Comparison of ENCODE assay signal across 8 cellular contexts in the genomic region with DNA sequence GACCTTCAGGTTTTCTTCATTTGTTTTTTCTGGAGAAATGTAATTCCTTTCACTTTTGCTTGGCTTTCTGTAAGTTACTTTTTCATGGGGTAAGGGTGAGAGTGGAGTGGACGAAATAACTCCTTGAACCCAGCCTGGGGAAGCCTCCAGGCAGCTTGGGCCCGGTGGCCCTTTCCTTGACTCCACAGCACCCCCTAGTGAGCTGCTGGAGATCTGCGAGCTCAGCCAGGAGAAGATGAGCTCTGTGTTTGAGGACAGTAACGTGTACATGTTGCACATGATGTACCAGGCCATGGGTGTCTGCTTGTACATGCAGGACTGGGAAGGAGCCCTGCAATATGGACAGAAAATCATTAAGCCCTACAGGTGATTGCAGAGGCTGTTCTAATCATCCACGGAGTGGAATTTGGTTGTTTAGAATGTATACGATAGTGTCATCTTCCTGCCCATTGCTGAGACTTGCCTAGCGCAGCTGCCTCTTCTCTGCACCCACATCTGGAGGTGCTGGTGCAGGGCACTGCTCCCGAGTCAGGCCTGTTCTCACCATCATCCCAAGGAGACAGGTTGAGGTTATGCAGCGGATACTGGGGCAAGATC. TPM values are rescaled to one million over a fixed set of nuclear protein-coding genes. Genes with fewer than 3 reads are reported as not detected.
A peak's percentile ranks its signal among the peaks of the same experiment; 100 is the strongest.
DNase-seq lines count a peak whose midpoint lies in the region; ATAC-seq and TF ChIP-seq lines count a peak whose summit lies in the region.

No MANE protein-coding gene starts in this region.

- peak; percentile 40 for ATAC-seq in HG03175 (IDR thresholded peaks at IDR 0.05; ENCODE audit: unreplicated experiment)

- no peaks in the 10 kb centered on the region for H3K36me3 ChIP-seq in cardiac muscle cell

- H3K9me3 ChIP-seq in cardiac muscle cell (ENCODE audit: low read depth), result no peaks in the 10 kb centered on the region

- TF ChIP-seq CTCF in cardiac muscle cell (IDR thresholded peaks at IDR 0.05; ENCODE audit: low read depth, low read length) (peak; percentile 88), lower leg skin (IDR thresholded peaks at IDR 0.05) (no peak)

- H3K27ac ChIP-seq in cardiac muscle cell, result no peak overlapping the region

- peaks cover 11% of the 10 kb centered on the region for H3K36me3 Mint-ChIP-seq in activated naive CD8-positive, alpha-beta T cell treated with anti-CD3 and anti-CD28 coated beads for 36 hours

- H3K4me3 Mint-ChIP-seq in activated naive CD8-positive, alpha-beta T cell treated with anti-CD3 and anti-CD28 coated beads for 36 hours, result no peak overlapping the region

- peak; percentile 53 to 56 for DNase-seq in cardiac muscle cell (ENCODE audit: low read depth in 1 of 2, low spot score in 1 of 2)
- DNase-seq in cardiac septum (ENCODE audit: low spot score), result no peak
- peak; percentile 8 for DNase-seq in SHP77 treated with DMSO at 0.1 percent for 48 hours (lab: John Stamatoyannopoulos, UW)
- peak; percentile 54 for DNase-seq in activated naive CD8-positive, alpha-beta T cell treated with anti-CD3 and anti-CD28 coated beads for 36 hours
- DNase-seq in iPS-NIHi7 (ENCODE audit: extremely low spot score), result peak; percentile 82
- DNase-seq in stimulated activated CD4-positive, alpha-beta T cell treated with anti-CD3 and anti-CD28 coated beads, Interleukin-2, amount 100 ng/mL, for 4 hours (ENCODE audit: low read depth), result peak; percentile 19
- DNase-seq in lower leg skin (ENCODE audit: low spot score in 2 of 2), result no peak

- WGBS in lower leg skin, 2 donors, result 50 to 57% methylated on average over 9 of the region's 9 CpGs

- no peaks in the 10 kb centered on the region for H3K27me3 ChIP-seq in cardiac muscle cell

- H3K27me3 Mint-ChIP-seq in activated naive CD8-positive, alpha-beta T cell treated with anti-CD3 and anti-CD28 coated beads for 36 hours, result no peaks in the 10 kb centered on the region

- H3K9me3 Mint-ChIP-seq in activated naive CD8-positive, alpha-beta T cell treated with anti-CD3 and anti-CD28 coated beads for 36 hours, result no peaks in the 10 kb centered on the region

- no peak overlapping the region for H3K27ac Mint-ChIP-seq in activated naive CD8-positive, alpha-beta T cell treated with anti-CD3 and anti-CD28 coated beads for 36 hours

- no peak overlapping the region for H3K4me3 ChIP-seq in cardiac muscle cell
- H3K4me3 ChIP-seq in lower leg skin (ENCODE audit: low read depth, poor library complexity, severe bottlenecking), result no peak overlapping the region

- intact Hi-C loops in cardiac septum (cut with DNase I), result loop anchor here (1.0 to 5.0 kb wide), 3 partner anchors 40 to 253 kb away; a partner anchor contains a TSS
- intact Hi-C loops in lower leg skin (cut with DNase I; ENCODE audit: low total_unique reads), result no loop called here

- H3K4me1 Mint-ChIP-seq in activated naive CD8-positive, alpha-beta T cell treated with anti-CD3 and anti-CD28 coated beads for 36 hours, result peaks cover 10% of the 10 kb centered on the region

- TF ChIP-seq POLR2A in lower leg skin (IDR thresholded peaks at IDR 0.05), result no peak

- peaks cover 17% of the 10 kb centered on the region for H3K4me1 ChIP-seq in cardiac muscle cell (ENCODE audit: low read depth)

RNA-seq across cellular contexts. Expression of a gene that starts 51.0 kb away (rescaled TPM):
- total RNA-seq in cardiac muscle cell (41.8 and 66.8 TPM in 2 replicates), cardiac septum (445 TPM), lower leg skin (10 to 100 TPM; 17.1 to 30.0 (median 26.2) TPM)
- polyA plus RNA-seq in cardiac muscle cell, result 46.6 and 65.7 TPM in 2 replicates
- 10 to 100 TPM; 37.0 to 38.4 TPM for total RNA-seq in activated naive CD8-positive, alpha-beta T cell treated with anti-CD3 and anti-CD28 coated beads for 36 hours

Comparison
In these comparisons a context has a peak if more than half of its experiments do, and no peak if none do; other contexts are left out.
1. DNase-seq: peak in cardiac muscle cell (2 of 2), SHP77 treated with DMSO at 0.1 percent for 48 hours (single experiment), activated naive CD8-positive, alpha-beta T cell treated with anti-CD3 and anti-CD28 coated beads for 36 hours (single experiment), iPS-NIHi7 (single experiment) and stimulated activated CD4-positive, alpha-beta T cell treated with anti-CD3 and anti-CD28 coated beads, Interleukin-2, amount 100 ng/mL, for 4 hours (single experiment); none in cardiac septum (single experiment) and lower leg skin (0 of 2).